In the genomic region with DNA sequence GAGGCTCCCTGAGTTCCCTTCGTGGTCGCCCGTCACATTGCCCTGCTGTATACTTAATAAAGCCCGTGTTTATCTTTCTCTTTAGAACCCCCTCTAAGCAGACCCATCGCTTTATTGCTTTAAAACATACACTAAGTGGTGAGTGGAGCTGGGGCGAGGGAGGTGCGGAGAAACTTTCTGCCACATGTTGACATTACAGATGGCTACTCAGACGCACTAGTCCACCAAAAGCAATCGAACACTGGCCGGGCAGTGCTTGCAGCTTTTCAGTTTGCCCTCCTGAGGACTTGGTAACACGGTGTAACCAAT, we compare ENCODE assay signal across 21 cellular contexts. TPM values are rescaled to one million over a fixed set of nuclear protein-coding genes. Genes with fewer than 3 reads are reported as not detected.
DNase-seq lines count a peak whose midpoint lies in the region; ATAC-seq, FAIRE-seq and TF ChIP-seq lines count a peak whose summit lies in the region.
"Had no signal": no experiment of that assay in that cellular context is flagged by ENCODE, and none has a peak within 500 bp of the region (broad histone marks: within the 10 kb centered on the region; RNA-seq: fewer than 3 reads in every experiment).

No MANE protein-coding gene starts in this region.

- WGBS in endodermal cell (ENCODE audit: insufficient coverage in 1 of 2, insufficient read length in 1 of 2), 2 experiments: 18 to 21% methylated on average over 5 to 11 of the region's 11 CpGs

- DNase-seq in activated T-cell treated with anti-CD3 and anti-CD28 coated beads, Interleukin-2, amount 50 U/mL, for 72 hours: no peak
- DNase-seq in activated T-cell treated with anti-CD3 and anti-CD28 coated beads, Interleukin-2, amount 50 U/mL, for 48 hours: no peak
- no peak for DNase-seq in endodermal cell
- DNase-seq in mesothelial cell of epicardium (ENCODE audit: low spot score in 2 of 2, unreplicated experiment in 2 of 2): no peak
- DNase-seq in urothelium cell line (ENCODE audit: low spot score): no peak
- no peak for DNase-seq in NCI-H187 treated with DMSO at 0.1 percent for 48 hours (lab: John Stamatoyannopoulos, UW)
- DNase-seq in RPMI8226: no peak
- no peak for DNase-seq in DMS 273 (lab: John Stamatoyannopoulos, UW; ENCODE audit: unreplicated experiment)
- DNase-seq: activated CD4-positive, alpha-beta memory T cell treated with anti-CD3 and anti-CD28 coated beads for 36 hours; CD8-positive, alpha-beta memory T cell; effector memory CD4-positive, alpha-beta T cell; GDM1; mucosa of descending colon; NCI-H446 treated with DMSO at 0.1 percent for 48 hours; psoas muscle; stomach had no signal

- H3K4me3 ChIP-seq in endodermal cell (ENCODE audit: low read length): peak overlapping the region; percentile 86
- H3K4me3 ChIP-seq: mucosa of descending colon had no signal

- peaks cover 3% of the 10 kb centered on the region for H3K4me1 ChIP-seq in endodermal cell (ENCODE audit: control insufficient read depth, insufficient read depth, low read length)
- H3K4me1 ChIP-seq: psoas muscle had no signal

- H3K27ac Mint-ChIP-seq in activated T-cell treated with anti-CD3 and anti-CD28 coated beads, Interleukin-2, amount 50 U/mL, for 72 hours: no peak overlapping the region
- H3K27ac Mint-ChIP-seq in endodermal cell: peak overlapping the region; percentile 66
- H3K27ac Mint-ChIP-seq in mesothelial cell of epicardium: peak overlapping the region; percentile 72
- H3K27ac Mint-ChIP-seq: activated CD4-positive, alpha-beta memory T cell treated with anti-CD3 and anti-CD28 coated beads for 36 hours; activated T-helper 1 cell treated with anti-CD3 and anti-CD28 coated beads, Interleukin-12 subunit alpha, Interleukin-12 subunit beta, Interleukin-2, Interleukin-4 antibody, amounts not matched to agents 30 ng/mL and 10 ng/mL and 1 ng/mL, durations not matched to agents 14 hours and 24 hours and 36 hours; CD8-positive, alpha-beta memory T cell had no signal

- H3K9ac ChIP-seq in endodermal cell (ENCODE audit: extremely low read depth, low read length, poor library complexity, severe bottlenecking): peak overlapping the region; percentile 51

- peak overlapping the region; percentile 24 to 72 for H3K4me3 Mint-ChIP-seq in activated T-cell treated with anti-CD3 and anti-CD28 coated beads, Interleukin-2, amount 50 U/mL, for 72 hours
- peak overlapping the region; percentile 87 for H3K4me3 Mint-ChIP-seq in endodermal cell
- H3K4me3 Mint-ChIP-seq in mesothelial cell of epicardium: peak overlapping the region; percentile 83
- H3K4me3 Mint-ChIP-seq: activated CD4-positive, alpha-beta memory T cell treated with anti-CD3 and anti-CD28 coated beads for 36 hours; activated T-helper 1 cell treated with anti-CD3 and anti-CD28 coated beads, Interleukin-12 subunit alpha, Interleukin-12 subunit beta, Interleukin-2, Interleukin-4 antibody, amounts not matched to agents 30 ng/mL and 10 ng/mL and 1 ng/mL, durations not matched to agents 14 hours and 24 hours and 36 hours; CD8-positive, alpha-beta memory T cell had no signal

- no peaks in the 10 kb centered on the region for H3K27me3 ChIP-seq in endodermal cell (ENCODE audit: control insufficient read depth, insufficient read depth, low read length, poor library complexity, severe bottlenecking)
- H3K27me3 ChIP-seq: SJSA1 had no signal

- H3K27ac ChIP-seq in endodermal cell (ENCODE audit: low read depth, low read length): no peak overlapping the region
- H3K27ac ChIP-seq: A549, psoas muscle, SJSA1 had no signal

- H3K9me3 ChIP-seq in endodermal cell (ENCODE audit: control insufficient read depth, low read length): no peaks in the 10 kb centered on the region
- H3K9me3 ChIP-seq: A549, mucosa of descending colon, psoas muscle, SJSA1, stomach had no signal

- no peaks in the 10 kb centered on the region for H3K9me3 Mint-ChIP-seq in activated T-cell treated with anti-CD3 and anti-CD28 coated beads, Interleukin-2, amount 50 U/mL, for 72 hours
- H3K9me3 Mint-ChIP-seq in endodermal cell: no peaks in the 10 kb centered on the region
- no peaks in the 10 kb centered on the region for H3K9me3 Mint-ChIP-seq in mesothelial cell of epicardium
- H3K9me3 Mint-ChIP-seq: activated CD4-positive, alpha-beta memory T cell treated with anti-CD3 and anti-CD28 coated beads for 36 hours; activated T-helper 1 cell treated with anti-CD3 and anti-CD28 coated beads, Interleukin-12 subunit alpha, Interleukin-12 subunit beta, Interleukin-2, Interleukin-4 antibody, amounts not matched to agents 30 ng/mL and 10 ng/mL and 1 ng/mL, durations not matched to agents 14 hours and 24 hours and 36 hours had no signal

- peak; percentile 56 for FAIRE-seq in urothelium cell line (lab: Jason Lieb, UNC)
- FAIRE-seq: A549, TTC549 had no signal

- peaks cover 5% of the 10 kb centered on the region for H3K4me1 Mint-ChIP-seq in activated T-cell treated with anti-CD3 and anti-CD28 coated beads, Interleukin-2, amount 50 U/mL, for 72 hours (ENCODE audit: low read depth)
- H3K4me1 Mint-ChIP-seq in endodermal cell: peaks cover 18% of the 10 kb centered on the region
- peaks cover 52% of the 10 kb centered on the region for H3K4me1 Mint-ChIP-seq in mesothelial cell of epicardium

- no peaks in the 10 kb centered on the region for H3K36me3 Mint-ChIP-seq in activated T-cell treated with anti-CD3 and anti-CD28 coated beads, Interleukin-2, amount 50 U/mL, for 72 hours (ENCODE audit: insufficient read depth in 2 of 2)
- H3K36me3 Mint-ChIP-seq in endodermal cell (ENCODE audit: low read depth) (peaks cover 7% of the 10 kb centered on the region), mesothelial cell of epicardium (no peaks in the 10 kb centered on the region)
- H3K36me3 Mint-ChIP-seq: activated CD4-positive, alpha-beta memory T cell treated with anti-CD3 and anti-CD28 coated beads for 36 hours; CD8-positive, alpha-beta memory T cell had no signal

- H3K27me3 Mint-ChIP-seq in activated T-cell treated with anti-CD3 and anti-CD28 coated beads, Interleukin-2, amount 50 U/mL, for 72 hours (ENCODE audit: low read depth): peaks cover 50% of the 10 kb centered on the region
- H3K27me3 Mint-ChIP-seq in endodermal cell (ENCODE audit: insufficient read depth): peaks cover 66% of the 10 kb centered on the region
- peaks cover 10% of the 10 kb centered on the region for H3K27me3 Mint-ChIP-seq in mesothelial cell of epicardium (ENCODE audit: low read depth)

- peaks cover 8% of the 10 kb centered on the region for H3K36me3 ChIP-seq in endodermal cell (ENCODE audit: control insufficient read depth, insufficient read depth, low read length)
- H3K36me3 ChIP-seq: SJSA1, stomach had no signal

- TF ChIP-seq CTCF in endodermal cell (conservative IDR thresholded peaks at IDR 0.05) (no peak), mesothelial cell of epicardium (IDR thresholded peaks at IDR 0.05; ENCODE audit: unreplicated experiment) (no peak)

- ATAC-seq in activated T-cell treated with anti-CD3 and anti-CD28 coated beads, Interleukin-2, amount 50 U/mL, for 72 hours (replicated peaks in 1 of 2): no peak
- ATAC-seq: A549 had no signal

RNA-seq across cellular contexts. Expression of gene COLEC12, which starts 0.9 kb away (rescaled TPM):
- under 1 TPM in 1 of 2 donors, not detected in 1; 0.05 TPM for total RNA-seq in activated T-cell treated with anti-CD3 and anti-CD28 coated beads, Interleukin-2, amount 50 U/mL, for 72 hours
- total RNA-seq in endodermal cell (100 to 1,000 TPM; 123 TPM), mesothelial cell of epicardium (68.7 to 70.5 TPM (median 70.0 TPM) in 3 replicates)
- 31.1 TPM for polyA plus RNA-seq in endodermal cell (2013, experiment 1 of 2)
- 38.5 TPM for polyA plus RNA-seq in endodermal cell (2013, experiment 2 of 2)
- total RNA-seq: activated CD4-positive, alpha-beta memory T cell treated with anti-CD3 and anti-CD28 coated beads for 36 hours; activated T-helper 1 cell treated with anti-CD3 and anti-CD28 coated beads, Interleukin-12 subunit alpha, Interleukin-12 subunit beta, Interleukin-2, Interleukin-4 antibody, amounts not matched to agents 30 ng/mL and 10 ng/mL and 1 ng/mL, durations not matched to agents 14 hours and 24 hours and 36 hours; OCI-LY7 had no signal
- polyA plus RNA-seq: CD8-positive, alpha-beta memory T cell had no signal

Comparison
In these comparisons a context has a peak if more than half of its experiments do, and no peak if none do; other contexts are left out.
1. RNA of gene COLEC12, which starts 0.9 kb away (total RNA-seq): 123 TPM in endodermal cell and 68.7 to 70.5 TPM in mesothelial cell of epicardium; 0.05 TPM in activated T-cell treated with anti-CD3 and anti-CD28 coated beads, Interleukin-2, amount 50 U/mL, for 72 hours; every median in the first group is over 10 times any median in the second.
2. Peak in every context shown above with its lines, with median percentiles within 50 percentile points of each other: H3K4me3 Mint-ChIP-seq.